8 cellular contexts compared by ENCODE assay signal in genomic region chr6:131134950-131135243, GRCh38. TPM values are rescaled to one million over a fixed set of nuclear protein-coding genes. Genes with fewer than 3 reads are reported as not detected.
DNase-seq lines count a peak whose midpoint lies in the region; ATAC-seq and TF ChIP-seq lines count a peak whose summit lies in the region.

No MANE protein-coding gene starts in this region.

- TF ChIP-seq CTCF in AG10803 (conservative IDR thresholded peaks at IDR 0.05; ENCODE audit: low read length) (no peak), LNCaP clone FGC (IDR thresholded peaks at IDR 0.05; ENCODE audit: control insufficient read depth, extremely low read depth, insufficient read depth) (no peak), dorsolateral prefrontal cortex (IDR thresholded peaks at IDR 0.05 in 54 of 56, conservative IDR thresholded peaks at IDR 0.05 in 2 of 56; ENCODE audit: low read depth in 1 of 56, partially characterized antibody in 56 of 56) (no peak), natural killer cell (IDR thresholded peaks at IDR 0.05) (no peak)

- H3K27ac Mint-ChIP-seq in natural killer cell, result peak overlapping the region; percentile 85 to 97

- H3K4me3 Mint-ChIP-seq in natural killer cell, result peak overlapping the region; percentile 90

- H3K27me3 Mint-ChIP-seq in natural killer cell (ENCODE audit: low read depth in 2 of 2), result peaks cover 0 to 3% of the 10 kb centered on the region in 2 donors

- H3K4me3 ChIP-seq in AG10803 (ENCODE audit: low read length), result peak overlapping the region; percentile 66
- peak overlapping the region; percentile 49 for H3K4me3 ChIP-seq in LNCaP clone FGC (ENCODE audit: low read depth, low read length)
- peak overlapping the region; percentile 52 to 89 (median 78) for H3K4me3 ChIP-seq in dorsolateral prefrontal cortex

- H3K9me3 Mint-ChIP-seq in natural killer cell, result no peaks in the 10 kb centered on the region

- intact Hi-C loops in dorsolateral prefrontal cortex (cut with DNase I) (loop anchor here (1.0 to 5.0 kb wide), 4 partner anchors 30 to 250 kb away; partner anchors contain the start of gene EPB41L2 (in 2 of the 2)), natural killer cell (cut with micrococcal nuclease) (loop anchor here (5.0 kb wide), 1 partner anchor 73 kb away; the partner anchor contains the start of gene EPB41L2)

- no peaks in the 10 kb centered on the region for H3K27me3 ChIP-seq in dorsolateral prefrontal cortex

- no peak for DNase-seq in AG10803 (ENCODE audit: low read depth)
- DNase-seq in LNCaP clone FGC (ENCODE audit: low read depth), result no peak
- no peak for DNase-seq in dorsolateral prefrontal cortex
- DNase-seq in natural killer cell, result no peak
- no peak for DNase-seq in NCI-H1048 (lab: John Stamatoyannopoulos, UW)
- DNase-seq in NCI-H748 treated with DMSO at 0.1 percent for 48 hours (lab: John Stamatoyannopoulos, UW), result no peak
- DNase-seq in OCI-M1 (lab: John Stamatoyannopoulos, UW), result no peak

- peak overlapping the region; percentile 86 to 99 (median 97) for H3K27ac ChIP-seq in dorsolateral prefrontal cortex

- H3K4me1 Mint-ChIP-seq in natural killer cell, result peaks cover 24 to 29% of the 10 kb centered on the region in 2 donors

- no peaks in the 10 kb centered on the region for H3K36me3 Mint-ChIP-seq in natural killer cell

- no peak for ATAC-seq in natural killer cell
- no peak for ATAC-seq in HG02798 (IDR thresholded peaks at IDR 0.05; ENCODE audit: poor library complexity, unreplicated experiment)

RNA-seq across cellular contexts. Expression of gene AKAP7, which starts 0.4 kb away (rescaled TPM):
- total RNA-seq in dorsolateral prefrontal cortex, result 10 to 100 TPM; 19.0 to 54.4 (median 33.0) TPM
- 10 to 100 TPM; 13.5 to 21.0 (median 14.7) TPM for total RNA-seq in natural killer cell
